Comparison of ENCODE assay signal across 7 cellular contexts in genomic region chr3:44862221-44862637, GRCh38. TPM values are rescaled to one million over a fixed set of nuclear protein-coding genes. Genes with fewer than 3 reads are reported as not detected.
DNase-seq lines count a peak whose midpoint lies in the region; ATAC-seq, FAIRE-seq and TF ChIP-seq lines count a peak whose summit lies in the region.

No MANE protein-coding gene starts in this region.

- H3K27me3 ChIP-seq in adrenal gland: no peaks in the 10 kb centered on the region

- H3K36me3 Mint-ChIP-seq in stimulated activated naive B cell treated with anti-CD40 and anti-IgM and Interleukin-4, amounts not matched to agents 10 μg/mL and 1 μg/mL and 100 μg/mL, for 72 hours: peaks cover 18 to 32% of the 10 kb centered on the region in 2 donors

- FAIRE-seq in kidney (lab: Jason Lieb, UNC): no peak

- no peak for TF ChIP-seq POLR2A in adrenal gland (IDR thresholded peaks at IDR 0.05)

- H3K4me3 ChIP-seq in adrenal gland (peak overlapping the region in 1 of 4 donors; percentile 98), kidney (ENCODE audit: low read length in 2 of 2) (peak overlapping the region; percentile 56 to 70)

- 1 to 3% (median 2%) methylated on average over 17 to 26 of the region's 26 CpGs for WGBS in adrenal gland, 4 donors

- H3K9me3 ChIP-seq in KOPT-K1 (ENCODE audit: insufficient read depth, low read length, poor library complexity, severe bottlenecking) (no peaks in the 10 kb centered on the region), adrenal gland (replicated peaks in 1 of 3) (no peaks in the 10 kb centered on the region), kidney (ENCODE audit: control insufficient read depth in 1 of 2, low read length in 2 of 2) (no peaks in the 10 kb centered on the region)

- DNase-seq in adrenal gland (peak in 4 of 7 donors; percentile 30 to 41 (median 36)), kidney (no peak), OCI-M2 (lab: John Stamatoyannopoulos, UW; ENCODE audit: unreplicated experiment) (no peak)
- no peak for DNase-seq in stimulated activated naive B cell treated with anti-CD40 and anti-IgM and Interleukin-4, amounts not matched to agents 10 μg/mL and 1 μg/mL and 100 μg/mL, for 72 hours

- peak overlapping the region; percentile 82 to 87 for H3K4me3 Mint-ChIP-seq in stimulated activated naive B cell treated with anti-CD40 and anti-IgM and Interleukin-4, amounts not matched to agents 10 μg/mL and 1 μg/mL and 100 μg/mL, for 72 hours

- H3K4me1 Mint-ChIP-seq in stimulated activated naive B cell treated with anti-CD40 and anti-IgM and Interleukin-4, amounts not matched to agents 10 μg/mL and 1 μg/mL and 100 μg/mL, for 72 hours: peaks cover 10 to 23% of the 10 kb centered on the region in 2 donors

- H3K27me3 Mint-ChIP-seq in stimulated activated naive B cell treated with anti-CD40 and anti-IgM and Interleukin-4, amounts not matched to agents 10 μg/mL and 1 μg/mL and 100 μg/mL, for 72 hours: no peaks in the 10 kb centered on the region

- H3K27ac ChIP-seq in KOPT-K1 (ENCODE audit: low read depth, low read length, poor library complexity, severe bottlenecking) (peak overlapping the region; percentile 63), adrenal gland (peak overlapping the region in 3 of 5 donors; percentile 84 to 98 (median 85)), kidney (ENCODE audit: low read depth in 2 of 2, low read length in 2 of 2) (no peak overlapping the region)

- peaks cover 0 to 3% of the 10 kb centered on the region in 2 donors for H3K9me3 Mint-ChIP-seq in stimulated activated naive B cell treated with anti-CD40 and anti-IgM and Interleukin-4, amounts not matched to agents 10 μg/mL and 1 μg/mL and 100 μg/mL, for 72 hours

- no peak for TF ChIP-seq CTCF in adrenal gland (IDR thresholded peaks at IDR 0.05)
- TF ChIP-seq CTCF in kidney (IDR thresholded peaks at IDR 0.05; ENCODE audit: borderline replicate concordance, extremely low read depth, insufficient read depth): no peak

- peak overlapping the region; percentile 8 to 52 for H3K9ac ChIP-seq in kidney (ENCODE audit: low read length in 2 of 2)

- ATAC-seq in GM18502 (IDR thresholded peaks at IDR 0.05; ENCODE audit: poor library complexity, unreplicated experiment) (peak; percentile 38), GM21786 (IDR thresholded peaks at IDR 0.05; ENCODE audit: unreplicated experiment) (peak; percentile 25)
- ATAC-seq in stimulated activated naive B cell treated with anti-CD40 and anti-IgM and Interleukin-4, amounts not matched to agents 10 μg/mL and 1 μg/mL and 100 μg/mL, for 72 hours (replicated peaks): peak; percentile 34 to 45

- intact Hi-C loops in adrenal gland (cut with DNase I): loop anchor here in 1 of 2 donors (5.0 to 10.0 kb wide), 2 partner anchors 97 to 130 kb away; partner anchors contain the start of genes KIAA1143 and KIF15
- intact Hi-C loops in kidney (cut with DNase I): no loop called here

- H3K27ac Mint-ChIP-seq in stimulated activated naive B cell treated with anti-CD40 and anti-IgM and Interleukin-4, amounts not matched to agents 10 μg/mL and 1 μg/mL and 100 μg/mL, for 72 hours: peak overlapping the region; percentile 93

- H3K36me3 ChIP-seq in KOPT-K1 (ENCODE audit: insufficient read depth, low read length) (peaks cover 32% of the 10 kb centered on the region), adrenal gland (replicated peaks in 1 of 2) (no peaks in the 10 kb centered on the region), kidney (ENCODE audit: control insufficient read depth in 1 of 2, insufficient read depth in 2 of 2, low read length in 2 of 2) (peaks cover 0 to 5% of the 10 kb centered on the region in 2 donors)

- H3K4me1 ChIP-seq in adrenal gland (replicated peaks in 1 of 2) (peaks cover 0 to 11% of the 10 kb centered on the region in 2 donors), kidney (ENCODE audit: control insufficient read depth in 1 of 2, insufficient read depth in 1 of 2, low read depth in 1 of 2, low read length in 2 of 2) (peaks cover 4 to 8% of the 10 kb centered on the region in 2 donors)

RNA-seq across cellular contexts. Expression of gene TMEM42, which starts 0.5 kb away (rescaled TPM):
- 10 to 100 TPM in 7 of 8 donors, 1 to 10 TPM in 1; 7.5 to 41.7 (median 26.8) TPM for total RNA-seq in adrenal gland
- 10 to 100 TPM; 13.0 to 38.6 (median 33.8) TPM for polyA plus RNA-seq in adrenal gland
- total RNA-seq in kidney: 17.7 TPM
- polyA plus RNA-seq in kidney (ENCODE audit: insufficient read depth, low read depth, low replicate concordance): 33.6 TPM

RNA-seq across cellular contexts. Expression of gene TGM4, which starts 12.2 kb away (rescaled TPM):
- total RNA-seq in adrenal gland: 1 to 10 TPM in 1 of 8 donors, under 1 TPM in 3, not detected in 4; 0.18 to 2.2 (median 0.23) TPM
- polyA plus RNA-seq in adrenal gland: under 1 TPM; 0.10 to 0.24 (median 0.22) TPM
- total RNA-seq in kidney: not detected
- not detected for polyA plus RNA-seq in kidney (ENCODE audit: insufficient read depth, low read depth, low replicate concordance)

Comparison
In these comparisons a context has a peak if more than half of its experiments do, and no peak if none do; other contexts are left out.
1. H3K27ac ChIP-seq: peak in KOPT-K1 (single experiment) and adrenal gland (3 of 5); none in kidney (0 of 2).
2. DNase-seq: peak in adrenal gland (4 of 7); none in kidney (single experiment), stimulated activated naive B cell treated with anti-CD40 and anti-IgM and Interleukin-4, amounts not matched to agents 10 μg/mL and 1 μg/mL and 100 μg/mL, for 72 hours (single experiment) and OCI-M2 (single experiment).
3. Peak in every context shown above with its lines, with median percentiles within 50 percentile points of each other: ATAC-seq.